24 cellular contexts compared by ENCODE assay signal in the genomic region with DNA sequence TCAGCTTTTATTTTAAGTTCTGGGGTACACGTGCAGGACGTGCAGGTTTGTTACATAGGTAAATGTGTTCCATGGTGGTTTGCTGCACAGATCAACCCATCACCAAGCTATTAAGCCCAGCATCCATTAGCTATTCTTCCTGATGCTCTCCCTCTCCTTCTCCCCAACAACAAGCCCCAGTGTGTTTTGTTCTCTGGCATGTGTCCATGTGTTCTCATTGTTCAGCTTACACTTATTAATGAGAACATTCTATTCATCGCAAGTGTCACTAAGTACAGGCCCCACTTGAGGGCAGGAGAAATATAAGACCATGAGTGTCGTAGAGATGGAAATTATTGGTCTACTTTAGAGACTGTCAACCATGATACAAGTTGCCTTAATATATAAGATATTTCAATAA.
"Had no signal": no experiment of that assay in that cellular context is flagged by ENCODE, and none has a peak within 500 bp of the region (broad histone marks: within the 10 kb centered on the region; RNA-seq: fewer than 3 reads in every experiment).

No MANE protein-coding gene starts in this region.

- H3K9me3 ChIP-seq: MG63 had no signal

- DNase-seq: activated CD4-positive, alpha-beta T cell treated with anti-CD3 and anti-CD28 coated beads for 48 hours; activated CD4-positive, alpha-beta T cell treated with anti-CD3 and anti-CD28 coated beads, Interleukin-2, amount 50 U/mL, for 4 hours; activated CD8-positive, alpha-beta memory T cell treated with anti-CD3 and anti-CD28 coated beads, Interleukin-2, amount 10 ng/mL, durations not matched to agents 7 days and 5 days; activated effector memory CD4-positive, alpha-beta T cell treated with Interleukin-2 at 50 U/mL for 16 hours; activated naive CD4-positive, alpha-beta T cell; activated T-cell treated with anti-CD3 and anti-CD28 coated beads, Interleukin-2, amount 50 U/mL, for 24 hours; MG63; MV-4-11; NCI-H1092 treated with DMSO at 0.1 percent for 48 hours; NCI-H1417 treated with DMSO at 0.1 percent for 48 hours; NCI-H1694; NCI-H2081; NCI-H2171 treated with DMSO at 0.1 percent for 48 hours; NCI-H226; NCI-H524; NCI-H774; NK-92 treated with Interleukin-12 subunit alpha and Interleukin-12 subunit beta, amount 100 ng/mL, for 24 hours; OCI-M1; RPMI8226 had no signal

- H3K27me3 ChIP-seq: MG63 had no signal

- H3K27ac Mint-ChIP-seq: activated CD8-positive, alpha-beta memory T cell treated with anti-CD3 and anti-CD28 coated beads, Interleukin-2, amount 10 ng/mL, durations not matched to agents 7 days and 5 days; activated naive CD8-positive, alpha-beta T cell; activated T-cell treated with anti-CD3 and anti-CD28 coated beads, Interleukin-2, amount 50 U/mL, for 24 hours; activated T-helper 1 cell treated with anti-CD3 and anti-CD28 coated beads, Interleukin-12 subunit alpha, Interleukin-12 subunit beta, Interleukin-2, Interleukin-4 antibody, amounts not matched to agents 30 ng/mL and 10 ng/mL and 1 ng/mL, durations not matched to agents 14 hours and 24 hours and 36 hours; brain; T-helper 1 cell treated with Interleukin-12 subunit alpha and Interleukin-12 subunit beta and Interleukin-4 antibody, amounts not matched to agents 30 μg/mL and 1 μg/mL, for 36 hours had no signal

- H3K4me3 Mint-ChIP-seq: activated CD8-positive, alpha-beta memory T cell treated with anti-CD3 and anti-CD28 coated beads, Interleukin-2, amount 10 ng/mL, durations not matched to agents 7 days and 5 days; activated naive CD8-positive, alpha-beta T cell; activated T-cell treated with anti-CD3 and anti-CD28 coated beads, Interleukin-2, amount 50 U/mL, for 24 hours; activated T-helper 1 cell treated with anti-CD3 and anti-CD28 coated beads, Interleukin-12 subunit alpha, Interleukin-12 subunit beta, Interleukin-2, Interleukin-4 antibody, amounts not matched to agents 30 ng/mL and 10 ng/mL and 1 ng/mL, durations not matched to agents 14 hours and 24 hours and 36 hours; brain; central memory CD8-positive, alpha-beta T cell; T-helper 1 cell treated with Interleukin-12 subunit alpha and Interleukin-12 subunit beta and Interleukin-4 antibody, amounts not matched to agents 30 μg/mL and 1 μg/mL, for 36 hours had no signal

- H3K36me3 ChIP-seq: MG63 had no signal

- H3K36me3 Mint-ChIP-seq: activated CD8-positive, alpha-beta memory T cell treated with anti-CD3 and anti-CD28 coated beads, Interleukin-2, amount 10 ng/mL, durations not matched to agents 7 days and 5 days; activated naive CD8-positive, alpha-beta T cell; brain had no signal

- H3K4me3 ChIP-seq: MG63 had no signal

- H3K4me1 Mint-ChIP-seq: activated CD8-positive, alpha-beta memory T cell treated with anti-CD3 and anti-CD28 coated beads, Interleukin-2, amount 10 ng/mL, durations not matched to agents 7 days and 5 days; central memory CD8-positive, alpha-beta T cell had no signal

- H3K27me3 Mint-ChIP-seq: activated CD8-positive, alpha-beta memory T cell treated with anti-CD3 and anti-CD28 coated beads, Interleukin-2, amount 10 ng/mL, durations not matched to agents 7 days and 5 days; activated naive CD8-positive, alpha-beta T cell; activated T-cell treated with anti-CD3 and anti-CD28 coated beads, Interleukin-2, amount 50 U/mL, for 24 hours; brain; central memory CD8-positive, alpha-beta T cell had no signal

- H3K9me3 Mint-ChIP-seq: brain had no signal
